In the genomic region with DNA sequence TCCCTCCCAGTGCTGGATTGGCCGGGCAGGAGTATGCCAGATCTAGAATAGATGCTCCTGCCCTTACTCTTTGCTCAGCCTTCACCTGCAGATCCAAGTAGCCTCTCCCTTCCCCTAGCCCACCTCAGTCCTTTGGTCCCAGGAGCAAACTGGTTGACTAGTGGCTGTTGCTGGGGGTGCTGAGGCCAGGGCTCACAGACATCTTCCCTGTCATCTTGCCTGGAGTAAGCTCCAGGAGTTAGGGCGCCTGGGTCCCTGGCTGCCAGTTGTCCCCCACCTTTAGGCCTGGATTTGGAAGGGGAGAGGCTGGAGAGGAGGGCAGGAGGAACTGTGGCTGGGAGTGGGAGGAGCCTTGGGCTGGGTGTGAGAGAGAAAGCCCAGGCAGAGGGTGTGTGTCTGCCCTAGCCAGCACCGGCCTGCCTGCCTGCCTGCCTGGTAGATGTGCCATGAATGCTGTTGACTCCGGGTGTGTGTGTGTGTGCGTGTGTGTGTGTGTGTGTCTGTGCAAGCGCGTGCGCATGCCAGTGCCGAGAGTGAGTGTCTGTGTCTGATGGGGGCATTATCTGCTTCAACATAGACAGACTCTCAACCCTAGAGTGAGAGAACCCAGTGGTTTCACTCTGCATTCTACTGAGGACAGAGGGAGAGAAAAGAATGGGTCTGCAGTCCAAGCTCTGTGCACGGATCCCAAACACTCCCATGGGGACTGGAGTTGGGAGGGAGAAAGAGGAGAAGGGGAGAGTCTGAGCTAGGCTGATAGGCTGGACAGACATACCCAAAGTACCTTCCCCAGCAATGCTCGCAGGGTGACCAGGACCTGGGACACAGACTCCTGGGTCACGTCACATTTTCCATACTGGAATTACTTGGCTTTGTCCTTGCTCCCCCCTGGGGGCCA, we compare ENCODE assay signal across 8 cellular contexts. TPM values are rescaled to one million over a fixed set of nuclear protein-coding genes. Genes with fewer than 3 reads are reported as not detected.
DNase-seq lines count a peak whose midpoint lies in the region; ATAC-seq, FAIRE-seq and TF ChIP-seq lines count a peak whose summit lies in the region.

No MANE protein-coding gene starts in this region.

- intact Hi-C loops in dorsolateral prefrontal cortex (cut with DNase I), result no loop called here

- H3K4me3 Mint-ChIP-seq in H9, result peak overlapping the region; percentile 70 to 87
- peak overlapping the region; percentile 84 to 93 (median 86) for H3K4me3 Mint-ChIP-seq in T-cell

- H3K27ac ChIP-seq in H9 (ENCODE audit: insufficient read length, low read depth, low read length) (no peak overlapping the region), dorsolateral prefrontal cortex (peak overlapping the region in 50 of 59 donors; percentile 22 to 93 (median 79))

- H3K36me3 Mint-ChIP-seq in H9 (ENCODE audit: insufficient read depth in 1 of 3, low read depth in 3 of 3), result peaks cover 0 to 9% (median 5%) of the 10 kb centered on the region in 3 experiments; a peak in 4 of 7 replicates
- H3K36me3 Mint-ChIP-seq in T-cell, result no peaks in the 10 kb centered on the region

- H2BK15ac ChIP-seq in H9 (ENCODE audit: low read depth, low read length), result no peak overlapping the region

- H3K27me3 ChIP-seq in H9 (ENCODE audit: insufficient read depth, low read length) (peaks cover 3% of the 10 kb centered on the region), dorsolateral prefrontal cortex (no peaks in the 10 kb centered on the region), mononuclear cell (ENCODE audit: insufficient read depth, low read length) (no peaks in the 10 kb centered on the region)

- H3K4me3 ChIP-seq in dorsolateral prefrontal cortex, result peak overlapping the region; percentile 42 to 82 (median 67)
- H3K4me3 ChIP-seq in mononuclear cell (ENCODE audit: low read length), result peak overlapping the region; percentile 1

- H4K20me1 ChIP-seq in H9 (ENCODE audit: control insufficient read depth, insufficient read depth, insufficient read length), result no peaks in the 10 kb centered on the region

- ATAC-seq in T-cell (replicated peaks in 1 of 4), result peak; percentile 29 to 53 (median 36)

- peaks cover 76 to 78% of the 10 kb centered on the region in 2 experiments for H3K4me1 Mint-ChIP-seq in H9
- peaks cover 57 to 81% (median 80%) of the 10 kb centered on the region in 3 donors for H3K4me1 Mint-ChIP-seq in T-cell

- no peak overlapping the region for H2AFZ ChIP-seq in H9 (ENCODE audit: low read length)

- no peak overlapping the region for H2BK120ac ChIP-seq in H9 (ENCODE audit: low read depth, low read length, poor library complexity, severe bottlenecking)

- H2BK5ac ChIP-seq in H9 (ENCODE audit: insufficient read length, low read length), result no peak overlapping the region

- no peak overlapping the region for H3K23ac ChIP-seq in H9 (ENCODE audit: insufficient read length, low read depth, low read length)

- H3K27ac Mint-ChIP-seq in H9 (peak overlapping the region; percentile 27 to 91 (median 90); a peak in 6 of 7 replicates), T-cell (peak overlapping the region; percentile 93 to 94)

- peaks cover 14% of the 10 kb centered on the region for H3K27me3 Mint-ChIP-seq in H9 (ENCODE audit: low read depth)
- no peaks in the 10 kb centered on the region for H3K27me3 Mint-ChIP-seq in T-cell

- no peaks in the 10 kb centered on the region for H3K79me1 ChIP-seq in H9 (ENCODE audit: insufficient read depth, low read depth, low read length, poor library complexity, severe bottlenecking)

- no CpG with 5 or more reads among the region's 12 CpGs for WGBS in H9 (ENCODE audit: extremely low coverage, insufficient read length, low lambda C conversion rate)

- TF ChIP-seq CTCF in H9 (conservative IDR thresholded peaks at IDR 0.05) (no peak), dorsolateral prefrontal cortex (IDR thresholded peaks at IDR 0.05 in 54 of 56, conservative IDR thresholded peaks at IDR 0.05 in 2 of 56; ENCODE audit: low read depth in 1 of 56, partially characterized antibody in 56 of 56) (peak in 2 of 56 donors; percentile 7 to 8)

- no peak overlapping the region for H4K5ac ChIP-seq in H9 (ENCODE audit: insufficient read length, low read depth, low read length)

- peaks cover 16% of the 10 kb centered on the region for H3K23me2 ChIP-seq in H9 (ENCODE audit: insufficient read length, low read depth, low read length, poor library complexity, severe bottlenecking)

- H3K9me3 Mint-ChIP-seq in H9 (no peaks in the 10 kb centered on the region), T-cell (no peaks in the 10 kb centered on the region)

- DNase-seq in Ammon's horn (ENCODE audit: low spot score), result peak; percentile 52
- peak; percentile 76 for DNase-seq in H9
- DNase-seq in T-cell, result peak in 22 of 34 experiments; percentile 24 to 58 (median 39)
- DNase-seq in dorsolateral prefrontal cortex, result peak in 3 of 10 donors; percentile 38 to 59 (median 44)
- peak; percentile 64 for DNase-seq in urothelium cell line (ENCODE audit: low spot score)
- DNase-seq in NCI-H774 (lab: John Stamatoyannopoulos, UW), result no peak
- DNase-seq in SHP77 (lab: John Stamatoyannopoulos, UW), result no peak

- no peak overlapping the region for H3T11ph ChIP-seq in H9 (ENCODE audit: low read length)

- CTCF ChIA-PET in T-cell (lab: Charles Lee), result interaction anchor here in 1 of 2 donors (0.6 kb wide), 1 partner anchor 58 kb away, joined by 4 read pairs; no protein-coding TSS in a partner anchor

- H2AK5ac ChIP-seq in H9 (ENCODE audit: insufficient read length, low read length), result no peak overlapping the region

- no peaks in the 10 kb centered on the region; the same call in 1 of the 2 replicates for H3K79me2 ChIP-seq in H9 (ENCODE audit: insufficient read depth, low read length)

- H2BK20ac ChIP-seq in H9 (ENCODE audit: low read depth, low read length, poor library complexity, severe bottlenecking), result no peak overlapping the region

- no peak overlapping the region for H2BK12ac ChIP-seq in H9 (ENCODE audit: insufficient read length, low read depth, low read length)

- no peak overlapping the region for H3K18ac ChIP-seq in H9 (ENCODE audit: insufficient read length, low read depth, low read length)

- H3K9ac ChIP-seq in H9 (ENCODE audit: extremely low read depth, insufficient read length, low read length), result no peak overlapping the region

- H3K4ac ChIP-seq in H9 (ENCODE audit: low read depth, low read length), result no peak overlapping the region

- H3K4me1 ChIP-seq in H9 (ENCODE audit: insufficient read depth, low read length), result peaks cover 22% of the 10 kb centered on the region; the same call in 1 of the 2 replicates
- H3K4me1 ChIP-seq in mononuclear cell (ENCODE audit: insufficient read depth, low read length), result peaks cover 44% of the 10 kb centered on the region

- H4K91ac ChIP-seq in H9 (ENCODE audit: insufficient read length, low read depth, low read length), result no peak overlapping the region

- POLR2A ChIA-PET in T-cell (lab: Charles Lee), result no interaction called here

- no peak overlapping the region; the same call in 1 of the 2 replicates for H3K14ac ChIP-seq in H9 (ENCODE audit: insufficient read depth, low read length)

- FAIRE-seq in urothelium cell line (lab: Jason Lieb, UNC), result peak; percentile 53

- H3K56ac ChIP-seq in H9 (ENCODE audit: insufficient read length, low read depth, low read length), result no peak overlapping the region

- no peak overlapping the region for H4K8ac ChIP-seq in H9 (replicated peaks; ENCODE audit: insufficient read length, low read depth, low read length)

- H3K4me2 ChIP-seq in H9 (ENCODE audit: insufficient read depth, insufficient read length, low read length), result peak overlapping the region; percentile 61

- no peaks in the 10 kb centered on the region for H3K9me3 ChIP-seq in H9 (ENCODE audit: control insufficient read depth, low read depth, low read length)
- no peaks in the 10 kb centered on the region for H3K9me3 ChIP-seq in mononuclear cell (ENCODE audit: low read depth, low read length)

RNA-seq across cellular contexts. Expression of a gene that starts 0.9 kb away (rescaled TPM):
- 42.6 and 43.7 TPM in 2 replicates for total RNA-seq in H9 (2021)
- 10 to 100 TPM; 20.3 to 91.3 (median 74.2) TPM for total RNA-seq in T-cell
- total RNA-seq in dorsolateral prefrontal cortex, result 10 to 100 TPM in 100 of 120 experiments, 1 to 10 TPM in 20; 5.6 to 27.3 (median 13.3) TPM
- 6.6 TPM for total RNA-seq in mononuclear cell

RNA-seq across cellular contexts. Expression of a gene that starts 25.8 kb away (rescaled TPM):
- 0.26 and 0.39 TPM in 2 replicates for total RNA-seq in H9 (2021)
- 100 to 1,000 TPM; 247 to 590 (median 469) TPM for total RNA-seq in T-cell
- 1 to 10 TPM in 98 of 120 experiments, under 1 TPM in 20, not detected in 2; 0.43 to 4.9 (median 1.5) TPM for total RNA-seq in dorsolateral prefrontal cortex
- 49.8 TPM for total RNA-seq in mononuclear cell

RNA-seq across cellular contexts. Expression of a gene that starts 35.2 kb away (rescaled TPM):
- total RNA-seq in H9 (2021), result 43.2 and 43.3 TPM in 2 replicates
- total RNA-seq in T-cell, result 1 to 10 TPM; 1.2 to 2.5 (median 1.6) TPM
- total RNA-seq in dorsolateral prefrontal cortex, result 1 to 10 TPM in 3 of 120 experiments, under 1 TPM in 60, not detected in 57; 0.07 to 1.8 (median 0.25) TPM
- total RNA-seq in mononuclear cell, result 1.0 TPM

RNA-seq across cellular contexts. Expression of a gene that starts 52.2 kb away (rescaled TPM):
- total RNA-seq in H9 (2021) (7.4 and 7.7 TPM in 2 replicates), T-cell (10 to 100 TPM; 48.6 to 69.6 (median 62.3) TPM), dorsolateral prefrontal cortex (10 to 100 TPM; 28.2 to 90.7 (median 62.4) TPM), mononuclear cell (11.3 TPM)

RNA-seq across cellular contexts. Expression of a gene that starts 52.4 kb away (rescaled TPM):
- total RNA-seq in H9 (2021) (41.2 and 47.2 TPM in 2 replicates), T-cell (10 to 100 TPM; 36.4 to 94.2 (median 83.9) TPM), dorsolateral prefrontal cortex (10 to 100 TPM; 29.1 to 79.4 (median 48.6) TPM), mononuclear cell (15.2 TPM)

Comparison
In these comparisons a context has a peak if more than half of its experiments do, and no peak if none do; other contexts are left out.
1. DNase-seq: peak in Ammon's horn (single experiment), H9 (single experiment), T-cell (22 of 34) and urothelium cell line (single experiment); none in NCI-H774 (single experiment) and SHP77 (0 of 2).
2. RNA of a gene that starts 35.2 kb away (total RNA-seq): 43.2 to 43.3 TPM in H9; 1.2 to 2.5 TPM in T-cell, 1.0 TPM in mononuclear cell (single experiment) and 0.07 to 1.8 TPM in dorsolateral prefrontal cortex; every median in the first group is over 10 times any median in the second.